ENCODE assay signal across 33 cellular contexts in genomic region chr1:47846981-47847380, GRCh38.
"Had no signal": no experiment of that assay in that cellular context is flagged by ENCODE, and none has a peak within 500 bp of the region (broad histone marks: within the 10 kb centered on the region; RNA-seq: fewer than 3 reads in every experiment).

No MANE protein-coding gene starts in this region.

- H3K4me3 Mint-ChIP-seq: activated B cell treated with CpG ODN at 0.5 μM for 24 hours; activated CD4-positive, alpha-beta memory T cell treated with anti-CD3 and anti-CD28 coated beads for 36 hours; activated CD4-positive, alpha-beta T cell treated with anti-CD3 and anti-CD28 coated beads, Interleukin-2, amount 10 ng/mL, durations not matched to agents 24 days and 14 days; activated CD8-positive, alpha-beta T cell treated with anti-CD3 and anti-CD28 coated beads for 36 hours; activated naive CD4-positive, alpha-beta T cell treated with anti-CD3 and anti-CD28 coated beads, Interleukin-2, amount 10 ng/mL, durations not matched to agents 7 days and 5 days; activated naive CD4-positive, alpha-beta T cell treated with anti-CD3 and anti-CD28 coated beads, Interleukin-2, amount 50 U/mL, for 24 hours; activated naive CD8-positive, alpha-beta T cell; activated naive CD8-positive, alpha-beta T cell treated with anti-CD3 and anti-CD28 coated beads, Interleukin-2, amount 10 ng/mL, durations not matched to agents 7 days and 5 days; activated naive CD8-positive, alpha-beta T cell treated with anti-CD3 and anti-CD28 coated beads, Interleukin-2, amount 50 U/mL, for 24 hours; brain; T-helper 1 cell treated with Interleukin-12 subunit alpha and Interleukin-12 subunit beta and Interleukin-4 antibody, amounts not matched to agents 30 μg/mL and 1 μg/mL, for 36 hours; T-helper 2 cell treated with Interferon-gamma antibody and Interleukin-4, amounts not matched to agents 5 μg/mL and 100 μg/mL, for 36 hours had no signal

- ATAC-seq: activated CD8-positive, alpha-beta T cell treated with anti-CD3 and anti-CD28 coated beads for 36 hours; activated naive CD8-positive, alpha-beta T cell treated with anti-CD3 and anti-CD28 coated beads, Interleukin-2, amount 50 U/mL, for 24 hours had no signal

- DNase-seq: activated B cell treated with CpG ODN at 0.5 μM for 24 hours; activated CD4-positive, alpha-beta memory T cell treated with anti-CD3 and anti-CD28 coated beads for 36 hours; activated CD4-positive, alpha-beta T cell treated with anti-CD3 and anti-CD28 coated beads for 4 hours; activated CD4-positive, alpha-beta T cell treated with anti-CD3 and anti-CD28 coated beads, Interleukin-2, amount 10 ng/mL, durations not matched to agents 24 days and 14 days; activated CD4-positive, alpha-beta T cell treated with anti-CD3 and anti-CD28 coated beads, Interleukin-2, amount 50 U/mL, for 1 hour; activated CD4-positive, alpha-beta T cell treated with anti-CD3 and anti-CD28 coated beads, Interleukin-2, amount 50 U/mL, for 4 hours; activated CD4-positive, CD25-positive, alpha-beta regulatory T cell treated with anti-CD3 and anti-CD28 coated beads, Interleukin-2, amount 50 U/mL, for 72 hours; activated CD8-positive, alpha-beta memory T cell treated with anti-CD3 and anti-CD28 coated beads, Interleukin-2, amount 50 U/mL, for 4 hours; activated CD8-positive, alpha-beta T cell treated with anti-CD3 and anti-CD28 coated beads for 36 hours; activated effector memory CD4-positive, alpha-beta T cell treated with Interleukin-2 at 50 U/mL for 16 hours; activated gamma-delta T cell; activated naive CD4-positive, alpha-beta T cell treated with anti-CD3 and anti-CD28 coated beads, Interleukin-2, amount 10 ng/mL, durations not matched to agents 7 days and 5 days; activated naive CD4-positive, alpha-beta T cell treated with Interleukin-2 at 50 U/mL for 16 hours; activated naive CD8-positive, alpha-beta T cell treated with anti-CD3 and anti-CD28 coated beads, Interleukin-2, amount 10 ng/mL, durations not matched to agents 7 days and 5 days; activated naive CD8-positive, alpha-beta T cell treated with anti-CD3 and anti-CD28 coated beads, Interleukin-2, amount 50 U/mL, for 24 hours; activated T-cell treated with anti-CD3 and anti-CD28 coated beads for 4 hours; activated T-cell treated with anti-CD3 and anti-CD28 coated beads, Interleukin-2, amount 50 U/mL, for 1 hour; activated T-cell treated with anti-CD3 and anti-CD28 coated beads, Interleukin-2, amount 50 U/mL, for 48 hours; amygdala; anterior cingulate cortex; central memory CD4-positive, alpha-beta T cell; T-helper 1 cell; T-helper 2 cell; T-helper 9 cell had no signal

- H3K27me3 Mint-ChIP-seq: brain had no signal

- H3K27ac ChIP-seq: ascending aorta, VCaP had no signal

- H3K27ac Mint-ChIP-seq: activated B cell treated with CpG ODN at 0.5 μM for 24 hours; activated CD4-positive, alpha-beta memory T cell treated with anti-CD3 and anti-CD28 coated beads for 36 hours; activated CD4-positive, alpha-beta T cell treated with anti-CD3 and anti-CD28 coated beads, Interleukin-2, amount 10 ng/mL, durations not matched to agents 24 days and 14 days; activated CD8-positive, alpha-beta T cell treated with anti-CD3 and anti-CD28 coated beads for 36 hours; activated naive CD4-positive, alpha-beta T cell treated with anti-CD3 and anti-CD28 coated beads, Interleukin-2, amount 10 ng/mL, durations not matched to agents 7 days and 5 days; activated naive CD4-positive, alpha-beta T cell treated with anti-CD3 and anti-CD28 coated beads, Interleukin-2, amount 50 U/mL, for 24 hours; activated naive CD8-positive, alpha-beta T cell; activated naive CD8-positive, alpha-beta T cell treated with anti-CD3 and anti-CD28 coated beads, Interleukin-2, amount 10 ng/mL, durations not matched to agents 7 days and 5 days; activated naive CD8-positive, alpha-beta T cell treated with anti-CD3 and anti-CD28 coated beads, Interleukin-2, amount 50 U/mL, for 24 hours; activated T-helper 2 cell treated with anti-CD3 and anti-CD28 coated beads, Interferon-gamma antibody, Interleukin-2, Interleukin-4, amounts not matched to agents 10 μg/mL and 5 μg/mL and 100 μg/mL, durations not matched to agents 14 hours and 24 hours and 36 hours; brain; T-helper 1 cell treated with Interleukin-12 subunit alpha and Interleukin-12 subunit beta and Interleukin-4 antibody, amounts not matched to agents 30 μg/mL and 1 μg/mL, for 36 hours; T-helper 2 cell treated with Interferon-gamma antibody and Interleukin-4, amounts not matched to agents 5 μg/mL and 100 μg/mL, for 36 hours had no signal

- H3K4me1 Mint-ChIP-seq: activated B cell treated with CpG ODN at 0.5 μM for 24 hours; activated CD4-positive, alpha-beta T cell treated with anti-CD3 and anti-CD28 coated beads, Interleukin-2, amount 10 ng/mL, durations not matched to agents 24 days and 14 days; activated naive CD4-positive, alpha-beta T cell treated with anti-CD3 and anti-CD28 coated beads, Interleukin-2, amount 10 ng/mL, durations not matched to agents 7 days and 5 days; activated naive CD4-positive, alpha-beta T cell treated with anti-CD3 and anti-CD28 coated beads, Interleukin-2, amount 50 U/mL, for 24 hours; activated naive CD8-positive, alpha-beta T cell treated with anti-CD3 and anti-CD28 coated beads, Interleukin-2, amount 10 ng/mL, durations not matched to agents 7 days and 5 days; activated naive CD8-positive, alpha-beta T cell treated with anti-CD3 and anti-CD28 coated beads, Interleukin-2, amount 50 U/mL, for 24 hours had no signal

- H3K9me3 Mint-ChIP-seq: activated B cell treated with CpG ODN at 0.5 μM for 24 hours; activated CD4-positive, alpha-beta memory T cell treated with anti-CD3 and anti-CD28 coated beads for 36 hours; activated CD4-positive, alpha-beta T cell treated with anti-CD3 and anti-CD28 coated beads, Interleukin-2, amount 10 ng/mL, durations not matched to agents 24 days and 14 days; activated CD8-positive, alpha-beta T cell treated with anti-CD3 and anti-CD28 coated beads for 36 hours; activated naive CD4-positive, alpha-beta T cell treated with anti-CD3 and anti-CD28 coated beads, Interleukin-2, amount 10 ng/mL, durations not matched to agents 7 days and 5 days; activated naive CD4-positive, alpha-beta T cell treated with anti-CD3 and anti-CD28 coated beads, Interleukin-2, amount 50 U/mL, for 24 hours; activated naive CD8-positive, alpha-beta T cell treated with anti-CD3 and anti-CD28 coated beads, Interleukin-2, amount 10 ng/mL, durations not matched to agents 7 days and 5 days; activated naive CD8-positive, alpha-beta T cell treated with anti-CD3 and anti-CD28 coated beads, Interleukin-2, amount 50 U/mL, for 24 hours; activated T-helper 2 cell treated with anti-CD3 and anti-CD28 coated beads, Interferon-gamma antibody, Interleukin-2, Interleukin-4, amounts not matched to agents 10 μg/mL and 5 μg/mL and 100 μg/mL, durations not matched to agents 14 hours and 24 hours and 36 hours; brain; T-helper 1 cell treated with Interleukin-12 subunit alpha and Interleukin-12 subunit beta and Interleukin-4 antibody, amounts not matched to agents 30 μg/mL and 1 μg/mL, for 36 hours; T-helper 2 cell treated with Interferon-gamma antibody and Interleukin-4, amounts not matched to agents 5 μg/mL and 100 μg/mL, for 36 hours had no signal

- H3K27me3 ChIP-seq: ascending aorta had no signal

- H3K4me1 ChIP-seq: ascending aorta had no signal

- FAIRE-seq: TTC549 had no signal

- H3K9me3 ChIP-seq: ascending aorta had no signal

- H3K36me3 ChIP-seq: ascending aorta had no signal

- H3K4me3 ChIP-seq: ascending aorta had no signal

- H3K36me3 Mint-ChIP-seq: activated CD4-positive, alpha-beta memory T cell treated with anti-CD3 and anti-CD28 coated beads for 36 hours; activated naive CD4-positive, alpha-beta T cell treated with anti-CD3 and anti-CD28 coated beads, Interleukin-2, amount 10 ng/mL, durations not matched to agents 7 days and 5 days; activated naive CD4-positive, alpha-beta T cell treated with anti-CD3 and anti-CD28 coated beads, Interleukin-2, amount 50 U/mL, for 24 hours; activated naive CD8-positive, alpha-beta T cell; activated naive CD8-positive, alpha-beta T cell treated with anti-CD3 and anti-CD28 coated beads, Interleukin-2, amount 10 ng/mL, durations not matched to agents 7 days and 5 days; brain had no signal
